1 cellular context compared by ENCODE assay signal in the genomic region with DNA sequence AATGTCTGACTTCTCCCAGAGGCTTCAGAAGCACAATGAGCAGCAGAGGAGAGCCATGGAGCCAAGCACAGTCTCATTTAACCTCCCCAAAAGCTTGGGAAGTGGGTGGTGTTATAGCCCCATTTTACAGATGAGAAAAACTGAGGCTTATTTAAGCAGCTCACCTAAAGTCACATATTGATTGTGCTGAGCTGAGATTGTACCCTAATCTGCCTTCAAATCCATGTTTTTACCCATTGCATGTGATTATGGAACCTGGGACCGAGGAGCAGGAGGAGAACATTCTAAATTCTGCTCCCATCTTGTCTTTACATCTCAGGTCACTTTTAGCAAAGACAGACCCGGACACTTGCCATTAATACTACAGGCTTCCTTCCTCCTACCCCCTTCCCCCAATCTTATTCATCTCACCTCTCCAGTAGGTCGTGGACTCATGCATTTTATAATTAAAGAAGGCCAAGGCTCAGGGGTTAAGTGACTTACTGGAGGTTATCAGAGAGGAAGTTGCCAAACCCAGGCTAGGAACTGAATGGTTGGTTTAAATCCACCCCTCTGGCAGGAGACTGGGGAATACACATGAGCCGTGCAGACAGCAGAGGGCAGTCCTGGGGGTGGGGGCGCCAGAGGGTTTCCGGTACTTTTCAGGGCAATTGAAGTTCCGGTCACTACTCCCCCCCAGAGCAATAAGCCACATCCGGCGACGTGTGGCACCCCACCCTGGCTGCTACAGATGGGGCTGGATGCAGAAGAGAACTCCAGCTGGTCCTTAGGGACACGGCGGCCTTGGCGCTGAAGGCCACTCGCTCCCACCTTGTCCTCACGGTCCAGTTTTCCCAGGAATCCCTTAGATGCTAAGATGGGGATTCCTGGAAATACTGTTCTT.
TF ChIP-seq lines count a peak whose summit lies in the region.

No MANE protein-coding gene starts in this region.

TF ChIP-seq in HepG2, 621 proteins besides CTCF, POLR2A, EP300 and RAD21 (continued from another document and continues in another):
- TF ChIP-seq, protein P1, sequence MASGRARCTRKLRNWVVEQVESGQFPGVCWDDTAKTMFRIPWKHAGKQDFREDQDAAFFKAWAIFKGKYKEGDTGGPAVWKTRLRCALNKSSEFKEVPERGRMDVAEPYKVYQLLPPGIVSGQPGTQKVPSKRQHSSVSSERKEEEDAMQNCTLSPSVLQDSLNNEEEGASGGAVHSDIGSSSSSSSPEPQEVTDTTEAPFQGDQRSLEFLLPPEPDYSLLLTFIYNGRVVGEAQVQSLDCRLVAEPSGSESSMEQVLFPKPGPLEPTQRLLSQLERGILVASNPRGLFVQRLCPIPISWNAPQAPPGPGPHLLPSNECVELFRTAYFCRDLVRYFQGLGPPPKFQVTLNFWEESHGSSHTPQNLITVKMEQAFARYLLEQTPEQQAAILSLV (CRISPR knock-in tag; IDR thresholded peaks at IDR 0.05; ENCODE audit: borderline replicate concordance) = no peak
- TF ChIP-seq ZNF75D (CRISPR knock-in tag; IDR thresholded peaks at IDR 0.05; ENCODE audit: borderline replicate concordance) (no peak), ZBTB21 (CRISPR knock-in tag; IDR thresholded peaks at IDR 0.05) (no peak), CBX5 (CRISPR knock-in tag; IDR thresholded peaks at IDR 0.05; ENCODE audit: borderline replicate concordance) (no peak), ZNF33A (CRISPR knock-in tag; IDR thresholded peaks at IDR 0.05; ENCODE audit: borderline replicate concordance) (no peak), GZF1 (CRISPR knock-in tag; IDR thresholded peaks at IDR 0.05) (no peak), ZNF510 (CRISPR knock-in tag; IDR thresholded peaks at IDR 0.05; ENCODE audit: low read depth) (no peak), SMAD1 (CRISPR knock-in tag; IDR thresholded peaks at IDR 0.05; ENCODE audit: borderline replicate concordance, low read depth) (no peak), ZSCAN30 (CRISPR knock-in tag; IDR thresholded peaks at IDR 0.05) (no peak), ZNF251 (CRISPR knock-in tag; IDR thresholded peaks at IDR 0.05) (no peak), ZNF101 (CRISPR knock-in tag; IDR thresholded peaks at IDR 0.05; ENCODE audit: borderline replicate concordance, low read depth) (no peak), ATAD3A (CRISPR knock-in tag; IDR thresholded peaks at IDR 0.05) (no peak), ZNF598 (CRISPR knock-in tag; IDR thresholded peaks at IDR 0.05; ENCODE audit: borderline replicate concordance) (no peak), CAMTA2 (CRISPR knock-in tag; IDR thresholded peaks at IDR 0.05; ENCODE audit: borderline replicate concordance) (no peak), ZNF256 (CRISPR knock-in tag; conservative IDR thresholded peaks at IDR 0.05) (no peak), PHF21A (CRISPR knock-in tag; IDR thresholded peaks at IDR 0.05) (peak; percentile 95), IKZF4 (CRISPR knock-in tag; IDR thresholded peaks at IDR 0.05; ENCODE audit: borderline replicate concordance, low read depth, not compliant biosample characterization) (no peak), BHLHE40 (IDR thresholded peaks at IDR 0.05; ENCODE audit: low read length) (no peak), BRD4 (CRISPR knock-in tag; IDR thresholded peaks at IDR 0.05) (0 out of 2 replicates have a peak, but pooled peaks have one; percentile 35), ZNF883 (CRISPR knock-in tag; IDR thresholded peaks at IDR 0.05; ENCODE audit: not compliant biosample characterization) (no peak), TCF7L2 (IDR thresholded peaks at IDR 0.05; ENCODE audit: low read depth, low read length) (no peak), KMT2B (CRISPR knock-in tag; IDR thresholded peaks at IDR 0.05) (0 out of 2 replicates have a peak, but pooled peaks have one; percentile 18), ATRX (CRISPR knock-in tag; IDR thresholded peaks at IDR 0.05; ENCODE audit: borderline replicate concordance) (no peak), KLF15 (CRISPR knock-in tag; IDR thresholded peaks at IDR 0.05; ENCODE audit: borderline replicate concordance) (peak; percentile 71; the same call in 1 of the 2 replicates), NR2F1 (CRISPR knock-in tag; IDR thresholded peaks at IDR 0.05) (peak in 1 of 2 experiments; percentile 15; a peak in 1 of 4 replicates), SKI (IDR thresholded peaks at IDR 0.05; ENCODE audit: partially characterized antibody) (no peak), ZNF746 (CRISPR knock-in tag; IDR thresholded peaks at IDR 0.05) (no peak; the same call in 1 of the 2 replicates), FOSL1 (CRISPR knock-in tag; IDR thresholded peaks at IDR 0.05; ENCODE audit: borderline replicate concordance) (no peak), RXRA (CRISPR knock-in tag; IDR thresholded peaks at IDR 0.05) (peak; percentile 61), STAG1 (CRISPR knock-in tag; IDR thresholded peaks at IDR 0.05) (peak; percentile 24; the same call in 1 of the 2 replicates), MIER3 (CRISPR knock-in tag; IDR thresholded peaks at IDR 0.05; ENCODE audit: borderline replicate concordance) (no peak), ZNF747 (CRISPR knock-in tag; IDR thresholded peaks at IDR 0.05; ENCODE audit: borderline replicate concordance) (no peak; the same call in 1 of the 2 replicates), ZBTB38 (CRISPR knock-in tag; IDR thresholded peaks at IDR 0.05) (no peak), SP1 (IDR thresholded peaks at IDR 0.05) (no peak), SP1 (CRISPR knock-in tag; IDR thresholded peaks at IDR 0.05) (no peak)
- TF ChIP-seq, protein P2, sequence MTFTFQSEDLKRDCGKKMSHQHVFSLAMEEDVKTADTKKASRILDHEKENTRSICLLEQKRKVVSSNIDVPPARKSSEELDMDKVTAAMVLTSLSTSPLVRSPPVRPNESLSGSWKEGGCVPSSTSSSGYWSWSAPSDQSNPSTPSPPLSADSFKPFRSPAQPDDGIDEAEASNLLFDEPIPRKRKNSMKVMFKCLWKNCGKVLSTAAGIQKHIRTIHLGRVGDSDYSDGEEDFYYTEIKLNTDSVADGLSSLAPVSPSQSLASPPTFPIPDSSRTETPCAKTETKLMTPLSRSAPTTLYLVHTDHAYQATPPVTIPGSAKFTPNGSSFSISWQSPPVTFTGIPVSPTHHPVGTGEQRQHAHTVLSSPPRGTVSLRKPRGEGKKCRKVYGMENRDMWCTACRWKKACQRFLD (CRISPR knock-in tag; IDR thresholded peaks at IDR 0.05; ENCODE audit: borderline replicate concordance) = no peak
- TF ChIP-seq, protein P3, sequence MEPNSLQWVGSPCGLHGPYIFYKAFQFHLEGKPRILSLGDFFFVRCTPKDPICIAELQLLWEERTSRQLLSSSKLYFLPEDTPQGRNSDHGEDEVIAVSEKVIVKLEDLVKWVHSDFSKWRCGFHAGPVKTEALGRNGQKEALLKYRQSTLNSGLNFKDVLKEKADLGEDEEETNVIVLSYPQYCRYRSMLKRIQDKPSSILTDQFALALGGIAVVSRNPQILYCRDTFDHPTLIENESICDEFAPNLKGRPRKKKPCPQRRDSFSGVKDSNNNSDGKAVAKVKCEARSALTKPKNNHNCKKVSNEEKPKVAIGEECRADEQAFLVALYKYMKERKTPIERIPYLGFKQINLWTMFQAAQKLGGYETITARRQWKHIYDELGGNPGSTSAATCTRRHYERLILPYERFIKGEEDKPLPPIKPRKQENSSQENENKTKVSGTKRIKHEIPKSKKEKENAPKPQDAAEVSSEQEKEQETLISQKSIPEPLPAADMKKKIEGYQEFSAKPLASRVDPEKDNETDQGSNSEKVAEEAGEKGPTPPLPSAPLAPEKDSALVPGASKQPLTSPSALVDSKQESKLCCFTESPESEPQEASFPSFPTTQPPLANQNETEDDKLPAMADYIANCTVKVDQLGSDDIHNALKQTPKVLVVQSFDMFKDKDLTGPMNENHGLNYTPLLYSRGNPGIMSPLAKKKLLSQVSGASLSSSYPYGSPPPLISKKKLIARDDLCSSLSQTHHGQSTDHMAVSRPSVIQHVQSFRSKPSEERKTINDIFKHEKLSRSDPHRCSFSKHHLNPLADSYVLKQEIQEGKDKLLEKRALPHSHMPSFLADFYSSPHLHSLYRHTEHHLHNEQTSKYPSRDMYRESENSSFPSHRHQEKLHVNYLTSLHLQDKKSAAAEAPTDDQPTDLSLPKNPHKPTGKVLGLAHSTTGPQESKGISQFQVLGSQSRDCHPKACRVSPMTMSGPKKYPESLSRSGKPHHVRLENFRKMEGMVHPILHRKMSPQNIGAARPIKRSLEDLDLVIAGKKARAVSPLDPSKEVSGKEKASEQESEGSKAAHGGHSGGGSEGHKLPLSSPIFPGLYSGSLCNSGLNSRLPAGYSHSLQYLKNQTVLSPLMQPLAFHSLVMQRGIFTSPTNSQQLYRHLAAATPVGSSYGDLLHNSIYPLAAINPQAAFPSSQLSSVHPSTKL (CRISPR knock-in tag; IDR thresholded peaks at IDR 0.05) = peak; percentile 34; the same call in 1 of the 2 replicates
- TF ChIP-seq, protein P4, sequence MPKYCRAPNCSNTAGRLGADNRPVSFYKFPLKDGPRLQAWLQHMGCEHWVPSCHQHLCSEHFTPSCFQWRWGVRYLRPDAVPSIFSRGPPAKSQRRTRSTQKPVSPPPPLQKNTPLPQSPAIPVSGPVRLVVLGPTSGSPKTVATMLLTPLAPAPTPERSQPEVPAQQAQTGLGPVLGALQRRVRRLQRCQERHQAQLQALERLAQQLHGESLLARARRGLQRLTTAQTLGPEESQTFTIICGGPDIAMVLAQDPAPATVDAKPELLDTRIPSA (CRISPR knock-in tag; IDR thresholded peaks at IDR 0.05; ENCODE audit: borderline replicate concordance) = 0 out of 2 replicates have a peak, but pooled peaks have one; percentile 38
- TF ChIP-seq, protein P5, sequence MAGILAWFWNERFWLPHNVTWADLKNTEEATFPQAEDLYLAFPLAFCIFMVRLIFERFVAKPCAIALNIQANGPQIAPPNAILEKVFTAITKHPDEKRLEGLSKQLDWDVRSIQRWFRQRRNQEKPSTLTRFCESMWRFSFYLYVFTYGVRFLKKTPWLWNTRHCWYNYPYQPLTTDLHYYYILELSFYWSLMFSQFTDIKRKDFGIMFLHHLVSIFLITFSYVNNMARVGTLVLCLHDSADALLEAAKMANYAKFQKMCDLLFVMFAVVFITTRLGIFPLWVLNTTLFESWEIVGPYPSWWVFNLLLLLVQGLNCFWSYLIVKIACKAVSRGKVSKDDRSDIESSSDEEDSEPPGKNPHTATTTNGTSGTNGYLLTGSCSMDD (CRISPR knock-in tag; IDR thresholded peaks at IDR 0.05) = no peak
- TF ChIP-seq, protein P6, sequence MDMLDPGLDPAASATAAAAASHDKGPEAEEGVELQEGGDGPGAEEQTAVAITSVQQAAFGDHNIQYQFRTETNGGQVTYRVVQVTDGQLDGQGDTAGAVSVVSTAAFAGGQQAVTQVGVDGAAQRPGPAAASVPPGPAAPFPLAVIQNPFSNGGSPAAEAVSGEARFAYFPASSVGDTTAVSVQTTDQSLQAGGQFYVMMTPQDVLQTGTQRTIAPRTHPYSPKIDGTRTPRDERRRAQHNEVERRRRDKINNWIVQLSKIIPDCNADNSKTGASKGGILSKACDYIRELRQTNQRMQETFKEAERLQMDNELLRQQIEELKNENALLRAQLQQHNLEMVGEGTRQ (IDR thresholded peaks at IDR 0.05; ENCODE audit: low read depth, low read length) = no peak
- TF ChIP-seq, protein P6 (CRISPR knock-in tag; IDR thresholded peaks at IDR 0.05; ENCODE audit: borderline replicate concordance) = no peak
- TF ChIP-seq, protein P7, sequence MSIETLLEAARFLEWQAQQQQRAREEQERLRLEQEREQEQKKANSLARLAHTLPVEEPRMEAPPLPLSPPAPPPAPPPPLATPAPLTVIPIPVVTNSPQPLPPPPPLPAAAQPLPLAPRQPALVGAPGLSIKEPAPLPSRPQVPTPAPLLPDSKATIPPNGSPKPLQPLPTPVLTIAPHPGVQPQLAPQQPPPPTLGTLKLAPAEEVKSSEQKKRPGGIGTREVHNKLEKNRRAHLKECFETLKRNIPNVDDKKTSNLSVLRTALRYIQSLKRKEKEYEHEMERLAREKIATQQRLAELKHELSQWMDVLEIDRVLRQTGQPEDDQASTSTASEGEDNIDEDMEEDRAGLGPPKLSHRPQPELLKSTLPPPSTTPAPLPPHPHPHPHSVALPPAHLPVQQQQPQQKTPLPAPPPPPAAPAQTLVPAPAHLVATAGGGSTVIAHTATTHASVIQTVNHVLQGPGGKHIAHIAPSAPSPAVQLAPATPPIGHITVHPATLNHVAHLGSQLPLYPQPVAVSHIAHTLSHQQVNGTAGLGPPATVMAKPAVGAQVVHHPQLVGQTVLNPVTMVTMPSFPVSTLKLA (IDR thresholded peaks at IDR 0.05) = no peak
- TF ChIP-seq, protein P8, sequence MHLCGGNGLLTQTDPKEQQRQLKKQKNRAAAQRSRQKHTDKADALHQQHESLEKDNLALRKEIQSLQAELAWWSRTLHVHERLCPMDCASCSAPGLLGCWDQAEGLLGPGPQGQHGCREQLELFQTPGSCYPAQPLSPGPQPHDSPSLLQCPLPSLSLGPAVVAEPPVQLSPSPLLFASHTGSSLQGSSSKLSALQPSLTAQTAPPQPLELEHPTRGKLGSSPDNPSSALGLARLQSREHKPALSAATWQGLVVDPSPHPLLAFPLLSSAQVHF (CRISPR knock-in tag; IDR thresholded peaks at IDR 0.05) = no peak
- TF ChIP-seq, protein P9, sequence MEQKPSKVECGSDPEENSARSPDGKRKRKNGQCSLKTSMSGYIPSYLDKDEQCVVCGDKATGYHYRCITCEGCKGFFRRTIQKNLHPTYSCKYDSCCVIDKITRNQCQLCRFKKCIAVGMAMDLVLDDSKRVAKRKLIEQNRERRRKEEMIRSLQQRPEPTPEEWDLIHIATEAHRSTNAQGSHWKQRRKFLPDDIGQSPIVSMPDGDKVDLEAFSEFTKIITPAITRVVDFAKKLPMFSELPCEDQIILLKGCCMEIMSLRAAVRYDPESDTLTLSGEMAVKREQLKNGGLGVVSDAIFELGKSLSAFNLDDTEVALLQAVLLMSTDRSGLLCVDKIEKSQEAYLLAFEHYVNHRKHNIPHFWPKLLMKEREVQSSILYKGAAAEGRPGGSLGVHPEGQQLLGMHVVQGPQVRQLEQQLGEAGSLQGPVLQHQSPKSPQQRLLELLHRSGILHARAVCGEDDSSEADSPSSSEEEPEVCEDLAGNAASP (CRISPR knock-in tag; IDR thresholded peaks at IDR 0.05; ENCODE audit: borderline replicate concordance) = no peak
- TF ChIP-seq, protein P10, sequence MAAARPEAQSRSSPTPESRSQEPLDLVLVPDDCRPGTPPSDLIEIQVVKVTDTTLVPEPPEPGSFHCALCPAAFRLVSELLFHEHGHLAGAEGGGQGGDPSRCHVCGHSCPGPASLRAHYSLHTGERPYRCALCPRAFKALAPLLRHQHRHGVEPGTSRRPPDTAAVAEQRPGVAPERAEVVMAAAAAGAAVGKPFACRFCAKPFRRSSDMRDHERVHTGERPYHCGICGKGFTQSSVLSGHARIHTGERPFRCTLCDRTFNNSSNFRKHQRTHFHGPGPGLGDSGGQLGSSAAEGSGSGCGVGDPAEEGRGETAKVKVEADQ (CRISPR knock-in tag; IDR thresholded peaks at IDR 0.05; ENCODE audit: borderline replicate concordance) = no peak; the same call in 1 of the 2 replicates
- TF ChIP-seq, protein P11, sequence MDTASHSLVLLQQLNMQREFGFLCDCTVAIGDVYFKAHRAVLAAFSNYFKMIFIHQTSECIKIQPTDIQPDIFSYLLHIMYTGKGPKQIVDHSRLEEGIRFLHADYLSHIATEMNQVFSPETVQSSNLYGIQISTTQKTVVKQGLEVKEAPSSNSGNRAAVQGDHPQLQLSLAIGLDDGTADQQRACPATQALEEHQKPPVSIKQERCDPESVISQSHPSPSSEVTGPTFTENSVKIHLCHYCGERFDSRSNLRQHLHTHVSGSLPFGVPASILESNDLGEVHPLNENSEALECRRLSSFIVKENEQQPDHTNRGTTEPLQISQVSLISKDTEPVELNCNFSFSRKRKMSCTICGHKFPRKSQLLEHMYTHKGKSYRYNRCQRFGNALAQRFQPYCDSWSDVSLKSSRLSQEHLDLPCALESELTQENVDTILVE (CRISPR knock-in tag; IDR thresholded peaks at IDR 0.05) = no peak; the same call in 1 of the 2 replicates
